ENCODE assay signal across 10 cellular contexts in genomic region chr3:33144433-33144832, GRCh38. TPM values are rescaled to one million over a fixed set of nuclear protein-coding genes. Genes with fewer than 3 reads are reported as not detected.
DNase-seq lines count a peak whose midpoint lies in the region; ATAC-seq and TF ChIP-seq lines count a peak whose summit lies in the region.
"Had no signal": no experiment of that assay in that cellular context is flagged by ENCODE, and none has a peak within 500 bp of the region (broad histone marks: within the 10 kb centered on the region; RNA-seq: fewer than 3 reads in every experiment).

No MANE protein-coding gene starts in this region.

- ATAC-seq in HG03354 (IDR thresholded peaks at IDR 0.05; ENCODE audit: poor library complexity, severe bottlenecking, unreplicated experiment) (no peak), GM19324 (IDR thresholded peaks at IDR 0.05; ENCODE audit: low FRiP score, unreplicated experiment) (no peak)

- peaks cover 9% of the 10 kb centered on the region for H3K4me1 ChIP-seq in Loucy (ENCODE audit: insufficient read depth, low read length, poor library complexity, severe bottlenecking)
- peaks cover 7 to 24% of the 10 kb centered on the region in 2 donors for H3K4me1 ChIP-seq in ascending aorta
- H3K4me1 ChIP-seq in osteoblast (ENCODE audit: insufficient read depth, low read length) = peaks cover 13% of the 10 kb centered on the region

- no peak overlapping the region for H3K9ac ChIP-seq in Loucy (ENCODE audit: low read depth, low read length, poor library complexity, severe bottlenecking)

- H3K36me3 ChIP-seq in Loucy (ENCODE audit: insufficient read depth, low read length) (peaks cover 18% of the 10 kb centered on the region; the same call in 1 of the 2 replicates), ascending aorta (peaks cover 23 to 35% of the 10 kb centered on the region in 2 donors), osteoblast (ENCODE audit: insufficient read depth, low read length) (peaks cover 13% of the 10 kb centered on the region)

- no peaks in the 10 kb centered on the region for H4K20me1 ChIP-seq in Loucy (ENCODE audit: insufficient read depth, low read length, poor library complexity, severe bottlenecking)
- H4K20me1 ChIP-seq in osteoblast (ENCODE audit: insufficient read depth, low read length) = no peaks in the 10 kb centered on the region

- H3K27ac ChIP-seq in ascending aorta = peak overlapping the region in 1 of 2 donors; percentile 41
- no peak overlapping the region for H3K27ac ChIP-seq in osteoblast (ENCODE audit: low read depth, low read length)

- TF ChIP-seq CTCF in Loucy (conservative IDR thresholded peaks at IDR 0.05; ENCODE audit: low read length) = peak; percentile 81
- TF ChIP-seq CTCF in ascending aorta (IDR thresholded peaks at IDR 0.05) = peak in 2 of 3 experiments; percentile 10 to 15
- peak; percentile 41 for TF ChIP-seq CTCF in osteoblast (IDR thresholded peaks at IDR 0.05; ENCODE audit: extremely low read depth, low read depth, low read length)

- H3K9me3 ChIP-seq in Loucy (ENCODE audit: insufficient read depth, low read depth, low read length) (no peaks in the 10 kb centered on the region), ascending aorta (no peaks in the 10 kb centered on the region), osteoblast (ENCODE audit: low read depth, low read length) (no peaks in the 10 kb centered on the region)

- intact Hi-C loops in ascending aorta (cut with DNase I) = no loop called here

- H3K4me2 ChIP-seq in Loucy (ENCODE audit: low read depth, low read length, poor library complexity, severe bottlenecking) = no peak overlapping the region
- H3K4me2 ChIP-seq in osteoblast (ENCODE audit: insufficient read depth, low read length) = no peak overlapping the region

- H3K9me2 ChIP-seq in Loucy (replicated peaks; ENCODE audit: low read depth, low read length) = no peaks in the 10 kb centered on the region

- no peaks in the 10 kb centered on the region for H3F3A ChIP-seq in Loucy (ENCODE audit: low read depth)

- no peaks in the 10 kb centered on the region for H3K27me3 ChIP-seq in Loucy (ENCODE audit: insufficient read depth, low read length, poor library complexity, severe bottlenecking)
- H3K27me3 ChIP-seq in ascending aorta = no peaks in the 10 kb centered on the region
- no peaks in the 10 kb centered on the region for H3K27me3 ChIP-seq in osteoblast (ENCODE audit: insufficient read depth, low read length)

- H2AFZ ChIP-seq in Loucy (ENCODE audit: low read length) (no peak overlapping the region), osteoblast (ENCODE audit: low read length) (no peak overlapping the region)

- H3K79me2 ChIP-seq in Loucy (ENCODE audit: insufficient read depth, low read length) (no peaks in the 10 kb centered on the region), osteoblast (ENCODE audit: insufficient read depth, low read length) (no peaks in the 10 kb centered on the region)

- H3K4me3 ChIP-seq in Loucy (ENCODE audit: low read length, poor library complexity, severe bottlenecking) (no peak overlapping the region), ascending aorta (no peak overlapping the region), osteoblast (ENCODE audit: insufficient read depth, low read length) (no peak overlapping the region)

- DNase-seq in ELR (ENCODE audit: low read depth) = peak; percentile 28
- DNase-seq in ascending aorta (ENCODE audit: low spot score in 2 of 2) = no peak
- DNase-seq in osteoblast (ENCODE audit: insufficient read length, low spot score, missing footprints) = no peak
- no peak for DNase-seq in RKO (ENCODE audit: low spot score)
- no peak for DNase-seq in DMS153 (lab: John Stamatoyannopoulos, UW)
- DNase-seq: immature natural killer cell, NCI-H1417 treated with DMSO at 0.1 percent for 48 hours had no signal

RNA-seq across cellular contexts. Expression of gene CRTAP, which starts 30.6 kb away (rescaled TPM):
- total RNA-seq in ascending aorta (300 TPM), osteoblast (266 and 360 TPM in 2 replicates)

RNA-seq across cellular contexts. Expression of gene GLB1, which starts 47.5 kb away (rescaled TPM):
- 39.7 TPM for total RNA-seq in ascending aorta
- total RNA-seq in osteoblast = 90.8 and 94.8 TPM in 2 replicates

RNA-seq across cellular contexts. Expression of gene TMPPE, which starts 47.5 kb away (rescaled TPM):
- total RNA-seq in ascending aorta (7.3 TPM), osteoblast (3.8 and 4.0 TPM in 2 replicates)

Comparison
In these comparisons a context has a peak if more than half of its experiments do, and no peak if none do; other contexts are left out.
1. CTCF ChIP-seq: peak in every context shown above with its lines; median percentile 81 in Loucy; 41 in osteoblast; 12 in ascending aorta.